12 cellular contexts compared by ENCODE assay signal in genomic region chr17:57285681-57286080, GRCh38. TPM values are rescaled to one million over a fixed set of nuclear protein-coding genes. Genes with fewer than 3 reads are reported as not detected.
A peak's percentile ranks its signal among the peaks of the same experiment; 100 is the strongest.
DNase-seq lines count a peak whose midpoint lies in the region; ATAC-seq and TF ChIP-seq lines count a peak whose summit lies in the region.
"Had no signal": no experiment of that assay in that cellular context is flagged by ENCODE, and none has a peak within 500 bp of the region (broad histone marks: within the 10 kb centered on the region; RNA-seq: fewer than 3 reads in every experiment).

No MANE protein-coding gene starts in this region.

- no peak overlapping the region for H4K91ac ChIP-seq in H9 (ENCODE audit: insufficient read length, low read depth, low read length)

- CTCF ChIA-PET in CD4-positive, alpha-beta memory T cell (lab: Charles Lee; ENCODE audit: partially characterized antibody): interaction anchor here (1.0 to 2.6 kb wide), 2 partner anchors 42 to 312 kb away, joined by 3 to 12 read pairs; no protein-coding TSS in a partner anchor
- CTCF ChIA-PET in A673 (lab: Charles Lee): no interaction called here

- no peak overlapping the region for H3K4me2 ChIP-seq in H9 (ENCODE audit: insufficient read depth, insufficient read length, low read length)

- H3K4ac ChIP-seq in H9 (ENCODE audit: low read depth, low read length): no peak overlapping the region

- no peaks in the 10 kb centered on the region for H3K79me2 ChIP-seq in H9 (ENCODE audit: insufficient read depth, low read length)

- no TSS peak for BruUV-seq in A673 (replicated peaks; lab: Mats Ljungman, UMichigan)

- no peak overlapping the region for H4K8ac ChIP-seq in H9 (replicated peaks; ENCODE audit: insufficient read length, low read depth, low read length)

- H4K20me1 ChIP-seq in H9 (ENCODE audit: control insufficient read depth, insufficient read depth, insufficient read length): no peaks in the 10 kb centered on the region

- no peaks in the 10 kb centered on the region for H3K27me3 Mint-ChIP-seq in CD4-positive, alpha-beta memory T cell
- H3K27me3 Mint-ChIP-seq in H9 (ENCODE audit: low read depth) (no peaks in the 10 kb centered on the region), natural killer cell (ENCODE audit: low read depth in 2 of 2) (no peaks in the 10 kb centered on the region)
- no peaks in the 10 kb centered on the region for H3K27me3 Mint-ChIP-seq in activated naive CD8-positive, alpha-beta T cell treated with anti-CD3 and anti-CD28 coated beads for 36 hours

- WGBS in H9 (ENCODE audit: extremely low coverage, insufficient read length, low lambda C conversion rate): no CpG with 5 or more reads among the region's 5 CpGs

- H3K9me3 ChIP-seq in CD4-positive, alpha-beta memory T cell (ENCODE audit: control insufficient read depth in 1 of 2, low read length in 2 of 2): no peaks in the 10 kb centered on the region
- H3K9me3 ChIP-seq in H9 (ENCODE audit: control insufficient read depth, low read depth, low read length): no peaks in the 10 kb centered on the region
- no peaks in the 10 kb centered on the region for H3K9me3 ChIP-seq in A673 (ENCODE audit: low read depth, low read length, poor library complexity, severe bottlenecking)
- H3K9me3 ChIP-seq: right atrium auricular region had no signal

- peak overlapping the region; percentile 38 for H3K27ac ChIP-seq in CD4-positive, alpha-beta memory T cell (ENCODE audit: low read depth, low read length)
- H3K27ac ChIP-seq in H9 (ENCODE audit: insufficient read length, low read depth, low read length) (no peak overlapping the region), A673 (ENCODE audit: low read depth, low read length, poor library complexity, severe bottlenecking) (no peak overlapping the region)
- H3K27ac ChIP-seq: right atrium auricular region had no signal

- H3T11ph ChIP-seq in H9 (ENCODE audit: low read length): no peak overlapping the region

- H3K9ac ChIP-seq in H9 (ENCODE audit: extremely low read depth, insufficient read length, low read length): no peak overlapping the region

- H3K14ac ChIP-seq in H9 (ENCODE audit: insufficient read depth, low read length): no peak overlapping the region

- H3K27me3 ChIP-seq in CD4-positive, alpha-beta memory T cell (ENCODE audit: insufficient read depth, low read length): no peaks in the 10 kb centered on the region
- H3K27me3 ChIP-seq in H9 (ENCODE audit: insufficient read depth, low read length) (no peaks in the 10 kb centered on the region), A673 (replicated peaks; ENCODE audit: insufficient read depth, low read depth, low read length, poor library complexity) (no peaks in the 10 kb centered on the region)
- H3K27me3 ChIP-seq: right atrium auricular region had no signal

- peaks cover 47 to 75% (median 60%) of the 10 kb centered on the region in 4 donors for H3K4me1 Mint-ChIP-seq in CD4-positive, alpha-beta memory T cell
- peaks cover 76 to 84% of the 10 kb centered on the region in 2 experiments for H3K4me1 Mint-ChIP-seq in H9
- H3K4me1 Mint-ChIP-seq in activated naive CD8-positive, alpha-beta T cell treated with anti-CD3 and anti-CD28 coated beads for 36 hours: peaks cover 68% of the 10 kb centered on the region
- peaks cover 46 to 68% of the 10 kb centered on the region in 2 donors for H3K4me1 Mint-ChIP-seq in natural killer cell

- DNase-seq in CD4-positive, alpha-beta memory T cell: no peak
- DNase-seq in H9: no peak
- no peak for DNase-seq in activated naive CD8-positive, alpha-beta T cell treated with anti-CD3 and anti-CD28 coated beads for 36 hours
- no peak for DNase-seq in natural killer cell
- DNase-seq in A673 (ENCODE audit: low spot score): no peak
- DNase-seq in stimulated activated CD8-positive, alpha-beta memory T cell treated with anti-CD3 and anti-CD28 coated beads, Interleukin-4, amount 100 ng/mL, for 48 hours: no peak
- DNase-seq: left cardiac atrium, NCI-H345, SHP77 treated with DMSO at 0.1 percent for 48 hours had no signal

- H2AK5ac ChIP-seq in H9 (ENCODE audit: insufficient read length, low read length): no peak overlapping the region

- no peaks in the 10 kb centered on the region for H3K9me3 Mint-ChIP-seq in CD4-positive, alpha-beta memory T cell
- H3K9me3 Mint-ChIP-seq in H9 (no peaks in the 10 kb centered on the region), natural killer cell (no peaks in the 10 kb centered on the region)
- H3K9me3 Mint-ChIP-seq in activated naive CD8-positive, alpha-beta T cell treated with anti-CD3 and anti-CD28 coated beads for 36 hours: no peaks in the 10 kb centered on the region

- H4K5ac ChIP-seq in H9 (ENCODE audit: insufficient read length, low read depth, low read length): no peak overlapping the region

- no peak overlapping the region for H2BK5ac ChIP-seq in H9 (ENCODE audit: insufficient read length, low read length)

- H3K4me1 ChIP-seq in CD4-positive, alpha-beta memory T cell (ENCODE audit: insufficient read depth, low read length): peaks cover 60% of the 10 kb centered on the region
- H3K4me1 ChIP-seq in H9 (ENCODE audit: insufficient read depth, low read length): peaks cover 9% of the 10 kb centered on the region; the same call in 1 of the 2 replicates
- H3K4me1 ChIP-seq in A673 (ENCODE audit: insufficient read depth, low read length, poor library complexity, severe bottlenecking): peaks cover 39% of the 10 kb centered on the region

- H2BK20ac ChIP-seq in H9 (ENCODE audit: low read depth, low read length, poor library complexity, severe bottlenecking): no peak overlapping the region

- H3K4me3 ChIP-seq in CD4-positive, alpha-beta memory T cell (ENCODE audit: low read length in 2 of 2): peak overlapping the region in 1 of 2 donors; percentile 3
- no peak overlapping the region for H3K4me3 ChIP-seq in A673 (ENCODE audit: low read depth, low read length, poor library complexity, severe bottlenecking)
- H3K4me3 ChIP-seq: right atrium auricular region had no signal

- H2BK12ac ChIP-seq in H9 (ENCODE audit: insufficient read length, low read depth, low read length): no peak overlapping the region

- H2BK120ac ChIP-seq in H9 (ENCODE audit: low read depth, low read length, poor library complexity, severe bottlenecking): no peak overlapping the region

- ATAC-seq in natural killer cell: no peak
- no peak for ATAC-seq in HG03520 (IDR thresholded peaks at IDR 0.05; ENCODE audit: unreplicated experiment)
- ATAC-seq in HG02884 (IDR thresholded peaks at IDR 0.05; ENCODE audit: unreplicated experiment): no peak
- ATAC-seq: left cardiac atrium had no signal

- peaks cover 3 to 27% of the 10 kb centered on the region in 2 donors for H3K36me3 Mint-ChIP-seq in CD4-positive, alpha-beta memory T cell
- H3K36me3 Mint-ChIP-seq in H9 (ENCODE audit: insufficient read depth in 1 of 3, low read depth in 3 of 3) (peaks cover 0 to 19% (median 10%) of the 10 kb centered on the region in 3 experiments; a peak in 4 of 7 replicates), natural killer cell (no peaks in the 10 kb centered on the region)
- H3K36me3 Mint-ChIP-seq in activated naive CD8-positive, alpha-beta T cell treated with anti-CD3 and anti-CD28 coated beads for 36 hours: peaks cover 15% of the 10 kb centered on the region

- TF ChIP-seq CTCF in H9 (conservative IDR thresholded peaks at IDR 0.05) (no peak), natural killer cell (IDR thresholded peaks at IDR 0.05) (no peak), A673 (conservative IDR thresholded peaks at IDR 0.05; ENCODE audit: low read depth, low read length) (no peak)

- no peak overlapping the region for H3K18ac ChIP-seq in H9 (ENCODE audit: insufficient read length, low read depth, low read length)

- no peak overlapping the region for H2AFZ ChIP-seq in H9 (ENCODE audit: low read length)

- no peaks in the 10 kb centered on the region for H3K36me3 ChIP-seq in CD4-positive, alpha-beta memory T cell (ENCODE audit: insufficient read depth, low read length)
- no peaks in the 10 kb centered on the region for H3K36me3 ChIP-seq in A673 (ENCODE audit: insufficient read depth, low read length, poor library complexity, severe bottlenecking)
- H3K36me3 ChIP-seq: right atrium auricular region had no signal

- H3K4me3 Mint-ChIP-seq in CD4-positive, alpha-beta memory T cell: peak overlapping the region in 7 of 8 donors; percentile 53 to 85 (median 76)
- H3K4me3 Mint-ChIP-seq in H9 (peak overlapping the region in 1 of 2 experiments; percentile 67; a peak in 2 of 5 replicates), natural killer cell (peak overlapping the region; percentile 28)
- peak overlapping the region; percentile 65 for H3K4me3 Mint-ChIP-seq in activated naive CD8-positive, alpha-beta T cell treated with anti-CD3 and anti-CD28 coated beads for 36 hours

- POLR2A ChIA-PET in CD4-positive, alpha-beta memory T cell (lab: Charles Lee; ENCODE audit: partially characterized antibody): interaction anchor here (1.5 kb wide), 1 partner anchor 28 kb away, joined by 5 read pairs; no protein-coding TSS in a partner anchor
- POLR2A ChIA-PET in A673 (lab: Charles Lee; ENCODE audit: low non-redundant PET): interaction anchor here (0.5 kb wide), 1 partner anchor 128 kb away, joined by 3 read pairs; no protein-coding TSS in a partner anchor

- no peak overlapping the region for H2BK15ac ChIP-seq in H9 (ENCODE audit: low read depth, low read length)

- no peak overlapping the region for H3K23ac ChIP-seq in H9 (ENCODE audit: insufficient read length, low read depth, low read length)

- no peaks in the 10 kb centered on the region for H3K23me2 ChIP-seq in H9 (ENCODE audit: insufficient read length, low read depth, low read length, poor library complexity, severe bottlenecking)

- H3K56ac ChIP-seq in H9 (ENCODE audit: insufficient read length, low read depth, low read length): no peak overlapping the region

- peak overlapping the region in 6 of 7 donors; percentile 57 to 90 (median 76) for H3K27ac Mint-ChIP-seq in CD4-positive, alpha-beta memory T cell
- H3K27ac Mint-ChIP-seq in H9 (peak overlapping the region in 2 of 3 experiments; percentile 36 to 92; a peak in 4 of 7 replicates), natural killer cell (peak overlapping the region in 1 of 2 donors; percentile 54)
- peak overlapping the region; percentile 84 for H3K27ac Mint-ChIP-seq in activated naive CD8-positive, alpha-beta T cell treated with anti-CD3 and anti-CD28 coated beads for 36 hours

- H3K79me1 ChIP-seq in H9 (ENCODE audit: insufficient read depth, low read depth, low read length, poor library complexity, severe bottlenecking): peaks cover 9% of the 10 kb centered on the region

- intact Hi-C loops in CD4-positive, alpha-beta memory T cell (cut with micrococcal nuclease): no loop called here
- intact Hi-C loops in natural killer cell (cut with micrococcal nuclease) (no loop called here), A673 (cut with micrococcal nuclease; ENCODE audit: unreplicated experiment) (no loop called here)

RNA-seq across cellular contexts. Expression of gene MSI2, which starts 29.4 kb away (rescaled TPM):
- total RNA-seq in CD4-positive, alpha-beta memory T cell: 100 to 1,000 TPM; 107 to 110 TPM
- 1 to 10 TPM; 2.1 to 4.0 TPM for polyA plus RNA-seq in CD4-positive, alpha-beta memory T cell
- total RNA-seq in H9 (2021): 82.6 and 98.5 TPM in 2 replicates
- total RNA-seq in activated naive CD8-positive, alpha-beta T cell treated with anti-CD3 and anti-CD28 coated beads for 36 hours: 10 to 100 TPM; 48.0 to 49.4 TPM
- total RNA-seq in natural killer cell: 100 to 1,000 TPM in 1 of 3 donors, 10 to 100 TPM in 2; 95.5 to 145 (median 96.8) TPM
- total RNA-seq in A673 (2021): 108 and 111 TPM in 2 replicates
